In genomic region chr11:27292642-27293020, GRCh38 we compare ENCODE assay signal across 29 cellular contexts.
"Had no signal": no experiment of that assay in that cellular context is flagged by ENCODE, and none has a peak within 500 bp of the region (broad histone marks: within the 10 kb centered on the region; RNA-seq: fewer than 3 reads in every experiment).

No MANE protein-coding gene starts in this region.

- H3K4me3 ChIP-seq: adrenal gland, body of pancreas, coronary artery, esophagus muscularis mucosa, heart right ventricle, skin epidermis, thyroid gland had no signal

- H3K27ac ChIP-seq: adrenal gland, coronary artery, esophagus muscularis mucosa, neutrophil, skin epidermis, thyroid gland, VCaP had no signal

- DNase-seq: activated CD4-positive, alpha-beta T cell treated with anti-CD3 and anti-CD28 coated beads for 4 hours; activated CD4-positive, alpha-beta T cell treated with anti-CD3 and anti-CD28 coated beads, Interleukin-2, amount 50 U/mL, for 4 hours; activated effector memory CD4-positive, alpha-beta T cell treated with Interleukin-2 at 50 U/mL for 16 hours; activated naive CD4-positive, alpha-beta T cell treated with anti-CD3 and anti-CD28 coated beads for 36 hours; activated naive CD8-positive, alpha-beta T cell treated with anti-CD3 and anti-CD28 coated beads for 36 hours; activated T-cell treated with anti-CD3 and anti-CD28 coated beads for 4 hours; adrenal gland; aorta; cerebellar nuclear complex; effector memory CD8-positive, alpha-beta T cell; foreskin melanocyte; heart right ventricle; midbrain; stimulated activated CD4-positive, alpha-beta T cell treated with anti-CD3 and anti-CD28 coated beads, Interleukin-1b, Interleukin-23, amount 100 ng/mL, for 48 hours; stimulated activated CD4-positive, alpha-beta T cell treated with anti-CD3 and anti-CD28 coated beads, Interleukin-4, amount 100 ng/mL, for 4 hours; stimulated activated CD8-positive, alpha-beta memory T cell treated with anti-CD3 and anti-CD28 coated beads, Interleukin-4, amount 100 ng/mL, for 48 hours; stimulated activated naive CD8-positive, alpha-beta T cell treated with anti-CD3 and anti-CD28 coated beads, Interleukin-15, amount 100 ng/mL, for 72 hours; SW 1271; T-helper 9 cell; thyroid gland had no signal

- H3K4me1 ChIP-seq: adrenal gland, esophagus muscularis mucosa, thyroid gland had no signal

- ATAC-seq: effector memory CD8-positive, alpha-beta T cell; natural killer cell treated with Interleukin-12 subunit alpha and Interleukin-12 subunit beta and Interleukin-15 and Interleukin-18, amount 100 ng/mL, for 72 hours; sciatic nerve; stimulated activated memory B cell treated with anti-CD40 and anti-IgM and Interleukin-4, amounts not matched to agents 10 μg/mL and 1 μg/mL and 100 μg/mL, for 72 hours; stimulated activated naive CD8-positive, alpha-beta T cell treated with anti-CD3 and anti-CD28 coated beads, Interleukin-15, amount 100 ng/mL, for 72 hours had no signal

- H3K27me3 ChIP-seq: adrenal gland, body of pancreas, esophagus muscularis mucosa, heart right ventricle, neutrophil, thyroid gland had no signal

- H3K36me3 ChIP-seq: adrenal gland, esophagus muscularis mucosa, heart right ventricle, neutrophil, thyroid gland had no signal

- H3K9me3 ChIP-seq: adrenal gland, body of pancreas, esophagus muscularis mucosa, neutrophil, thyroid gland had no signal
